Comparison of ENCODE assay signal across 24 cellular contexts in the genomic region with DNA sequence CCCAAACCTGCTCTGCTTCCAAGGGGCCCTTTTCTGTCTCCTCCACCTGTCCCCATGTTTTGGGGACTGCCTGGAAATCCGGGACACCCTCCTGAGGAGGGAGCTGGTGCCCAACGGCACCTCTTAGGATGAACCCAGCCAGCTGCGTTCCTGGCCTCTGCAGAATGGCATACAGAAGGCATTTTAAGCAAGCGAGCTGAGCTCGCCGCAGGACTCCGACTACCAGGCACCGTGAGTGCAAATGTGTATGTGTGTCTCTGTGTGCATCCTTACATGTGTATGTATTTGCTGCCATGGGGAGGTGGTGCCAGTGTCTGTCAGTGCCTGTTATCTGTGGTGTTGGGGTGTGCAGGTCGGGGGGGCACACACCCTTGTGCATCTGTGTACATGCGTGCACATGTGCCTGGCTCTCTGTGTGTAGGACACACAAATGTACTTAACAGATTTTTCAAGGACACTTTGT.
DNase-seq lines count a peak whose midpoint lies in the region; ATAC-seq lines count a peak whose summit lies in the region.
"Had no signal": no experiment of that assay in that cellular context is flagged by ENCODE, and none has a peak within 500 bp of the region (broad histone marks: within the 10 kb centered on the region; RNA-seq: fewer than 3 reads in every experiment).

No MANE protein-coding gene starts in this region.

- peak overlapping the region; percentile 38 for H3K27ac ChIP-seq in substantia nigra (ENCODE audit: low read depth, low read length, poor library complexity, severe bottlenecking)
- H3K27ac ChIP-seq: 22Rv1, esophagus squamous epithelium, left lung, sigmoid colon had no signal

- DNase-seq in DMS 273 (lab: John Stamatoyannopoulos, UW; ENCODE audit: unreplicated experiment), result peak; percentile 11
- no peak for DNase-seq in DMS 273 treated with DMSO at 0.1 percent for 48 hours (lab: John Stamatoyannopoulos, UW)
- peak; percentile 4 for DNase-seq in astrocyte of the hippocampus (ENCODE audit: low read depth, low spot score)
- DNase-seq in inferior parietal cortex (ENCODE audit: extremely low spot score), result peak; percentile 41
- DNase-seq in substantia nigra (lab: John Stamatoyannopoulos, UW), result peak in 4 of 49 donors; percentile 19 to 38 (median 32)
- no peak for DNase-seq in stimulated activated CD4-positive, alpha-beta T cell treated with anti-CD3 and anti-CD28 coated beads, Interleukin-4, amount 100 ng/mL, for 1 hour
- no peak for DNase-seq in NCI-H2107 (lab: John Stamatoyannopoulos, UW)
- DNase-seq: activated CD4-positive, alpha-beta T cell treated with anti-CD3 and anti-CD28 coated beads for 48 hours; activated CD8-positive, alpha-beta memory T cell treated with anti-CD3 and anti-CD28 coated beads, Interleukin-2, amount 10 ng/mL, durations not matched to agents 7 days and 5 days; activated naive CD8-positive, alpha-beta T cell treated with anti-CD3 and anti-CD28 coated beads, Interleukin-2, amount 50 U/mL, for 24 hours; AML-193; EL; esophagus squamous epithelium; GOT3; left lung; mucosa of descending colon; NCI-H1436 treated with DMSO at 0.1 percent for 48 hours; NCI-H345; sigmoid colon; stimulated activated naive CD8-positive, alpha-beta T cell treated with anti-CD3 and anti-CD28 coated beads, Interleukin-15, Interleukin-2, amounts not matched to agents 100 U/mL and 50 U/mL, for 24 hours; T-cell; trophoblast cell had no signal

- no peak for ATAC-seq in GM21737 (IDR thresholded peaks at IDR 0.05; ENCODE audit: unreplicated experiment)
- ATAC-seq: activated CD8-positive, alpha-beta memory T cell treated with anti-CD3 and anti-CD28 coated beads, Interleukin-2, amount 10 ng/mL, durations not matched to agents 7 days and 5 days; activated naive CD8-positive, alpha-beta T cell treated with anti-CD3 and anti-CD28 coated beads, Interleukin-2, amount 50 U/mL, for 24 hours; left lung; mucosa of descending colon; stimulated activated naive CD8-positive, alpha-beta T cell treated with anti-CD3 and anti-CD28 coated beads, Interleukin-15, Interleukin-2, amounts not matched to agents 100 U/mL and 50 U/mL, for 24 hours; T-cell had no signal

Comparison
In these comparisons a context has a peak if more than half of its experiments do, and no peak if none do; other contexts are left out.
1. DNase-seq: peak in DMS 273 (single experiment), astrocyte of the hippocampus (single experiment) and inferior parietal cortex (single experiment); none in DMS 273 treated with DMSO at 0.1 percent for 48 hours (single experiment), stimulated activated CD4-positive, alpha-beta T cell treated with anti-CD3 and anti-CD28 coated beads, Interleukin-4, amount 100 ng/mL, for 1 hour (single experiment) and NCI-H2107 (single experiment).